26 cellular contexts compared by ENCODE assay signal in the genomic region with DNA sequence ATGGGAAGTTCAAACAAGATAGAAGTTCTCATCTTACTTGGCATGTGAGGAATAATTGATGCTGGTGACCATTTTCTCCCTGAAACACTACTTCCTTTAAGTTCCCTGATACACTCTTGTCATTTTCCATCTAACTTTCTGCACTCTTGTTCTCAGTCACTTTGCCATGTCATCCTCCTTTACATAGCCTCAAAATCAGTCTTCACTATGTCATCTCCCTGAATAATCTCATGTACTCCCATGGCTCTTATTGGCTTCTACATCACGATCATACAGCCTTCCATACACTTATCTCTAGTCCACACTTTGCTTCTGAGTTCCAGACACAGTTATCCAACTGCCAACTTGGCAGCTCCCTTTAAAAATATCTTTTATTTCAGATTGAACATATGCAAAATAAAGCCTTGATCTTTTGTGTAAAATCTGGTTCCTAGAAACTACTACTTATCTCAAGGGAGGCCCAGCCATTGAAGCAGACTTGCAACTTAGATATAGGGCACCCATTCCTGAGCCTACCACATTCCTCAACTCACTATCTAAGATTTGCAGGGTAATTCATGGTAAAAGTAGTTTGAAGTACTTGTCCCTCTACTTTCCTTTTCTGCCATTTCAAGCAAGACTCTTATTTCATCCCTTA.
"Had no signal": no experiment of that assay in that cellular context is flagged by ENCODE, and none has a peak within 500 bp of the region (broad histone marks: within the 10 kb centered on the region; RNA-seq: fewer than 3 reads in every experiment).

No MANE protein-coding gene starts in this region.

- DNase-seq: cortex of kidney; dorsolateral prefrontal cortex; effector CD4-positive, alpha-beta T cell; foreskin fibroblast; gastrocnemius medialis; head of caudate nucleus; kidney; natural killer cell; right lobe of liver; small intestine; stimulated activated CD4-positive, alpha-beta T cell treated with anti-CD3 and anti-CD28 coated beads, Interleukin-15, amount 100 ng/mL, for 24 hours; stimulated activated CD4-positive, alpha-beta T cell treated with anti-CD3 and anti-CD28 coated beads, Interleukin-2, amount 100 ng/mL, for 48 hours; stimulated activated naive B cell treated with anti-CD40 and anti-IgM and Interleukin-4, amounts not matched to agents 10 μg/mL and 1 μg/mL and 100 μg/mL, for 72 hours; transverse colon; upper lobe of right lung; uterus had no signal

- H3K4me1 ChIP-seq: gastrocnemius medialis, parathyroid adenoma, right lobe of liver, suprapubic skin, transverse colon, upper lobe of right lung, uterus had no signal

- H3K27ac Mint-ChIP-seq: memory B cell; natural killer cell; progenitor cell of endocrine pancreas; stimulated activated naive B cell treated with anti-CD40 and anti-IgM and Interleukin-4, amounts not matched to agents 10 μg/mL and 1 μg/mL and 100 μg/mL, for 72 hours; stimulated activated naive CD8-positive, alpha-beta T cell treated with anti-CD3 and anti-CD28 coated beads, Interleukin-15, Interleukin-2, amounts not matched to agents 100 ng/mL and 50 ng/mL, for 24 hours had no signal

- H3K36me3 Mint-ChIP-seq: memory B cell; stimulated activated naive B cell treated with anti-CD40 and anti-IgM and Interleukin-4, amounts not matched to agents 10 μg/mL and 1 μg/mL and 100 μg/mL, for 72 hours had no signal

- H3K27me3 Mint-ChIP-seq: memory B cell; progenitor cell of endocrine pancreas; stimulated activated naive B cell treated with anti-CD40 and anti-IgM and Interleukin-4, amounts not matched to agents 10 μg/mL and 1 μg/mL and 100 μg/mL, for 72 hours; stimulated activated naive CD8-positive, alpha-beta T cell treated with anti-CD3 and anti-CD28 coated beads, Interleukin-15, Interleukin-2, amounts not matched to agents 100 ng/mL and 50 ng/mL, for 24 hours had no signal

- H3K36me3 ChIP-seq: gastrocnemius medialis, neutrophil, right lobe of liver, suprapubic skin, transverse colon, upper lobe of right lung, uterus had no signal

- H3K79me2 ChIP-seq: parathyroid adenoma had no signal

- H3K4me3 Mint-ChIP-seq: memory B cell; natural killer cell; neural crest cell; stimulated activated naive B cell treated with anti-CD40 and anti-IgM and Interleukin-4, amounts not matched to agents 10 μg/mL and 1 μg/mL and 100 μg/mL, for 72 hours; stimulated activated naive CD8-positive, alpha-beta T cell treated with anti-CD3 and anti-CD28 coated beads, Interleukin-15, Interleukin-2, amounts not matched to agents 100 ng/mL and 50 ng/mL, for 24 hours had no signal

- H3K27ac ChIP-seq: dorsolateral prefrontal cortex, gastrocnemius medialis, neutrophil, parathyroid adenoma, right lobe of liver, suprapubic skin, transverse colon, upper lobe of right lung, uterus had no signal

- H3K4me3 ChIP-seq: dorsolateral prefrontal cortex, gastrocnemius medialis, lung, right lobe of liver, suprapubic skin, transverse colon, upper lobe of right lung, uterus had no signal

- H3K9ac ChIP-seq: parathyroid adenoma had no signal

- H3K4me1 Mint-ChIP-seq: memory B cell; natural killer cell; neural crest cell; stimulated activated naive B cell treated with anti-CD40 and anti-IgM and Interleukin-4, amounts not matched to agents 10 μg/mL and 1 μg/mL and 100 μg/mL, for 72 hours had no signal

- FAIRE-seq: kidney, small intestine had no signal

- H2AFZ ChIP-seq: parathyroid adenoma had no signal

- H3K27me3 ChIP-seq: dorsolateral prefrontal cortex, gastrocnemius medialis, neutrophil, right lobe of liver, suprapubic skin, transverse colon, upper lobe of right lung, uterus had no signal

- H3K9me3 ChIP-seq: gastrocnemius medialis, neutrophil, right lobe of liver, suprapubic skin, transverse colon, upper lobe of right lung, uterus had no signal

- ATAC-seq: esophagus mucosa; gastrocnemius medialis; left lobe of liver; natural killer cell; right lobe of liver; stimulated activated naive B cell treated with anti-CD40 and anti-IgM and Interleukin-4, amounts not matched to agents 10 μg/mL and 1 μg/mL and 100 μg/mL, for 72 hours; upper lobe of right lung had no signal
